In the genomic region with DNA sequence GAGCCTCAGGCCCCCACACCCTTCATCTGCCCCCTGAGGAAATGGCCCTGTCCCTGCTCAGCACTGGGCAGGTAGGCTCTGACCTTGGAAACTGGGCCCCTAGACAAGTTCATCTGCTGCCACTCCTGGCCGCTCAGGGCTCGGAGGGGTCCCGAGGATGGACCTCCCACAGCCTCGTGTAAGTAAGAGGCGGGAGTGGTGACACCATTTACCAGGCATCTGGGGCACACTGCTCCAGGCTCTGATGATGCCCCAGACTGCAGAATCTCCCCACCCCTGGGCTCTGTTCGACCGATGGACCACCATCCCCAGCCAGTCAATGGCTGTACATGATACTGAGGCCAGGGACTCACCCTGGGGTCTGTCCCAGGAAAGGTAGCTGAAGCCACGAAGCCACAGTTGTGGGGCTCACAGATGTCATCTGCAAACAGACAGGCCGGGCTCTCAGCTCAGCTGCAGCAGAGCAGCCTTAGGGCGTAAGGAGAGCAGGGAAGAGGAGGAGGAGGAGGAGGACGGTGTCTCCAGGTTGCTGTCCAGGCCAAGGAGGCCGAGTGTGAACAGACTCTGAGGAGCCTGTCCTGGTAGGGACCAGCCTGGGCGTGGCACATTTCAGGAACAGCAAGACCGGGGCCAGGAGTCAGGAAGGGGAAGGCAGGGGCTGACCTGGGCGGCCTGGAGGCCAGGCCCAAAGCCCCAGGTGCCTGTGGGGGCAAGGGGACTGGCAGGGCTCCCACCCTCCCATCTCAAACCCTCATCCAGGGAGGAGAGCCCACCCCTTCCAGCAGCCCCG, we compare ENCODE assay signal across 21 cellular contexts.
A peak's percentile ranks its signal among the peaks of the same experiment; 100 is the strongest.
DNase-seq lines count a peak whose midpoint lies in the region; ATAC-seq and TF ChIP-seq lines count a peak whose summit lies in the region.
"Had no signal": no experiment of that assay in that cellular context is flagged by ENCODE, and none has a peak within 500 bp of the region (broad histone marks: within the 10 kb centered on the region; RNA-seq: fewer than 3 reads in every experiment).

No MANE protein-coding gene starts in this region.

- TF ChIP-seq CTCF in GM20000 (IDR thresholded peaks at IDR 0.05; ENCODE audit: extremely low read depth, missing control alignments) = no peak

- no peak overlapping the region for H3K9ac ChIP-seq in BLaER1
- peak overlapping the region; percentile 52 for H3K9ac ChIP-seq in NT2/D1 (ENCODE audit: insufficient read length, low read depth)
- H3K9ac ChIP-seq: GM23248 had no signal

- ATAC-seq in sciatic nerve = no peak

- H3K4me3 ChIP-seq in BLaER1 (no peak overlapping the region), NT2/D1 (ENCODE audit: insufficient read length, low read depth) (no peak overlapping the region)
- H3K4me3 ChIP-seq: GM23248, PC-9, SJSA1 had no signal

- H3K36me3 ChIP-seq in BLaER1 = no peaks in the 10 kb centered on the region
- H3K36me3 ChIP-seq in NT2/D1 (ENCODE audit: insufficient read depth, insufficient read length, low read length) = no peaks in the 10 kb centered on the region
- H3K36me3 ChIP-seq: SJSA1 had no signal

- DNase-seq in NT2/D1 (ENCODE audit: low read depth, low spot score) = no peak
- DNase-seq in mesenteric fat pad (ENCODE audit: low spot score) = peak; percentile 69
- DNase-seq in sciatic nerve (ENCODE audit: low spot score) = peak; percentile 37
- DNase-seq in NAMALWA (ENCODE audit: low spot score) = no peak
- no peak for DNase-seq in CD1c-positive myeloid dendritic cell (ENCODE audit: extremely low spot score)
- no peak for DNase-seq in GM20000 (ENCODE audit: low spot score)
- DNase-seq: CD4-positive, alpha-beta T cell; GM23248; HFFc6; Kasumi-1; MV-4-11; NCI-H1105 treated with DMSO at 0.1 percent for 48 hours; NCI-H2029 treated with DMSO at 0.1 percent for 48 hours; NCI-H446 treated with DMSO at 0.1 percent for 48 hours; NCI-H526; NCI-H82; NK-92 treated with Interleukin-12 subunit alpha and Interleukin-12 subunit beta, amount 100 ng/mL, for 24 hours; Right ventricle myocardium superior had no signal

- H3K27ac ChIP-seq in BLaER1 = no peak overlapping the region
- H3K27ac ChIP-seq: GM23248, PC-9, SJSA1 had no signal

- H3K27me3 ChIP-seq in BLaER1 (no peaks in the 10 kb centered on the region), NT2/D1 (ENCODE audit: insufficient read depth, insufficient read length) (peaks cover 52% of the 10 kb centered on the region)

- no peaks in the 10 kb centered on the region for H3K9me3 ChIP-seq in BLaER1
- H3K9me3 ChIP-seq in NT2/D1 (ENCODE audit: insufficient read depth, low read length) = no peaks in the 10 kb centered on the region
- H3K9me3 ChIP-seq: SJSA1 had no signal

- no peaks in the 10 kb centered on the region for H4K20me1 ChIP-seq in BLaER1

- H3K4me2 ChIP-seq in BLaER1 = peak overlapping the region; percentile 5; the same call in 1 of the 2 replicates
- H3K4me2 ChIP-seq: PC-9 had no signal

- intact Hi-C loops in sciatic nerve (cut with DNase I) = no loop called here

- H3K4me1 ChIP-seq in BLaER1 (peaks cover 42% of the 10 kb centered on the region), NT2/D1 (ENCODE audit: insufficient read depth, insufficient read length) (peaks cover 8% of the 10 kb centered on the region)
- H3K4me1 ChIP-seq: SJSA1 had no signal

Comparison
In these comparisons a context has a peak if more than half of its experiments do, and no peak if none do; other contexts are left out.
1. DNase-seq: peak in mesenteric fat pad (single experiment) and sciatic nerve (single experiment); none in NT2/D1 (single experiment), NAMALWA (single experiment), CD1c-positive myeloid dendritic cell (single experiment) and GM20000 (single experiment).